9 cellular contexts compared by ENCODE assay signal in the genomic region with DNA sequence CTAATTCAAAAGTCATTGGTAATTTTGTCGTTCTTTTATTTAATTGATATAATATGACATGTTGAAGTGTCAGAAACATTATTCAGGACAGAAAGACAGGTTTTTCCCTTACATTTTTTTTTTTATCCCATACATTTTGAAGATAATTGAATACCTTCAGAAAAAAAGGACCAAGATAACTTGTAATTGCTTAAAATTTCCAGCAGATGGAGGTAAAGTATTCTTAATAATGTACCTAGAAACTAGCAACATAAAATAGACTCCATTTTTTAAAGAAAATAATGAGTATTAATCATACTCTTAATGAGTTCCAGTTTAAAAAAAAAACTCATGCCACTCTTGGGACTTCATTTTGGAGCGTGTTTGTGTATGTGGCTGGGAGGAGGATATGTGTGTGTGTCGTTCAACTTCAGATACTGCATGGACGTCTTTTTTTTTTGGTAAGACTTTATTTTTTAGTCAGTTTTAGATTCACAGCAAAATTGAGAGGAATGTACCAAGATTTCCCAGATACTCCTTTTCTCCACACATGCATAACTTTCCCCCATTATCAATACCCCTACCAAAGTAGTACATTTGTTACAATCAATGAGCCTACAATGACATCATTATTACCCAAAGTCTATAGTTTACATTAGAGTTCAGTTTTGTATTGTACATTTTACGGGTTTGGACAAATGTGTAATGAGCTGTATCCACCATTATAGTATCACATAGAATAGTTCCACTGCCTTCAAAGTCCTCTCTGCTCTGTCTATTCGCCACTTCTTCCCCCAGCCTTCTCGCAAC.
DNase-seq lines count a peak whose midpoint lies in the region; ATAC-seq and TF ChIP-seq lines count a peak whose summit lies in the region.
"Had no signal": no experiment of that assay in that cellular context is flagged by ENCODE, and none has a peak within 500 bp of the region (broad histone marks: within the 10 kb centered on the region; RNA-seq: fewer than 3 reads in every experiment).

No MANE protein-coding gene starts in this region.

- H3K27ac ChIP-seq in DND-41 (ENCODE audit: low read length) (no peak overlapping the region), IMR-90 (ENCODE audit: insufficient read depth, low read length) (no peak overlapping the region), hepatocyte (no peak overlapping the region), upper lobe of right lung (no peak overlapping the region)

- no peak overlapping the region for H4K8ac ChIP-seq in IMR-90 (ENCODE audit: low read depth in 2 of 2, low read length in 2 of 2)

- H3K9me3 ChIP-seq in DND-41 (ENCODE audit: insufficient read depth, low read length, severe bottlenecking) (no peaks in the 10 kb centered on the region), IMR-90 (ENCODE audit: control insufficient read depth, insufficient read depth, low read length) (no peaks in the 10 kb centered on the region), hepatocyte (ENCODE audit: low read depth) (no peaks in the 10 kb centered on the region), upper lobe of right lung (no peaks in the 10 kb centered on the region)

- H3K4me2 ChIP-seq in DND-41 (ENCODE audit: insufficient read depth, low read length) (no peak overlapping the region), IMR-90 (ENCODE audit: low read depth, low read length) (peak overlapping the region; percentile 82; the same call in 1 of the 2 replicates), hepatocyte (no peak overlapping the region)

- no peak overlapping the region for H3K4ac ChIP-seq in IMR-90 (ENCODE audit: low read depth, low read length)

- ATAC-seq in DND-41 (ENCODE audit: insufficient read depth, low read depth): 0 out of 3 replicates have a peak, but pooled peaks have one; percentile 31
- ATAC-seq in IMR-90 (ENCODE audit: low read depth): peak; percentile 67
- ATAC-seq in upper lobe of right lung: no peak
- no peak for ATAC-seq in HG02973 (IDR thresholded peaks at IDR 0.05; ENCODE audit: unreplicated experiment)

- no peak overlapping the region for H2BK20ac ChIP-seq in IMR-90 (ENCODE audit: low read depth, low read length)

- no peak overlapping the region for H4K5ac ChIP-seq in IMR-90 (ENCODE audit: low read depth, low read length)

- H3K79me2 ChIP-seq in DND-41 (ENCODE audit: insufficient read depth, low read length): no peaks in the 10 kb centered on the region
- no peaks in the 10 kb centered on the region for H3K79me2 ChIP-seq in hepatocyte

- peak; percentile 59 for TF ChIP-seq RAD21 in IMR-90 (IDR thresholded peaks at IDR 0.05; ENCODE audit: low read length)

- H4K20me1 ChIP-seq in DND-41 (ENCODE audit: insufficient read depth, low read length) (no peaks in the 10 kb centered on the region), IMR-90 (ENCODE audit: insufficient read depth, low read length) (no peaks in the 10 kb centered on the region), hepatocyte (ENCODE audit: insufficient read depth, poor library complexity, severe bottlenecking) (no peaks in the 10 kb centered on the region)

- no CpG with 5 or more reads among the region's 7 CpGs for WGBS in IMR-90 (ENCODE audit: extremely low coverage in 2 of 2, insufficient read length in 1 of 2), 2 experiments
- WGBS in hepatocyte (ENCODE audit: low lambda C conversion rate, missing lambda C conversion rate): 58% methylated on average over 7 of the region's 7 CpGs

- H3K9me2 ChIP-seq in hepatocyte (replicated peaks; ENCODE audit: insufficient read depth): no peaks in the 10 kb centered on the region

- no peaks in the 10 kb centered on the region for H3K9me1 ChIP-seq in IMR-90 (ENCODE audit: insufficient read depth, low read length)

- H3K4me3 ChIP-seq in DND-41 (ENCODE audit: low read depth in 1 of 2, low read length in 2 of 2) (no peak overlapping the region), IMR-90 (ENCODE audit: insufficient read depth, low read depth, low read length) (no peak overlapping the region), hepatocyte (no peak overlapping the region), upper lobe of right lung (no peak overlapping the region)

- intact Hi-C loops in IMR-90 (cut with micrococcal nuclease) (loop anchor here (1.0 to 5.0 kb wide), 6 partner anchors 102 to 916 kb away; no protein-coding TSS in a partner anchor), upper lobe of right lung (cut with DNase I) (no loop called here)

- dilution Hi-C loops in IMR-90 (cut with HindIII; ENCODE audit: low sequenced_read_pairs, unreplicated experiment): no loop called here

- no peak overlapping the region for H2AK9ac ChIP-seq in IMR-90 (replicated peaks; ENCODE audit: low read depth, low read length, poor library complexity)

- no peak overlapping the region for H3K56ac ChIP-seq in IMR-90 (ENCODE audit: extremely low read depth, insufficient read depth, low read length)

- H3K14ac ChIP-seq in IMR-90 (replicated peaks; ENCODE audit: low read depth, low read length): no peak overlapping the region

- H2AFZ ChIP-seq in DND-41 (ENCODE audit: low read depth, low read length) (no peak overlapping the region), IMR-90 (replicated peaks; ENCODE audit: low read length, poor library complexity) (no peak overlapping the region), hepatocyte (peak overlapping the region; percentile 16)

- TF ChIP-seq CTCF in DND-41 (IDR thresholded peaks at IDR 0.05; ENCODE audit: borderline replicate concordance, extremely low read depth, low read length, poor library complexity, severe bottlenecking) (peak; percentile 64), IMR-90 (conservative IDR thresholded peaks at IDR 0.05; ENCODE audit: low read depth, low read length) (peak; percentile 63), hepatocyte (IDR thresholded peaks at IDR 0.05; ENCODE audit: poor library complexity) (peak; percentile 64), upper lobe of right lung (IDR thresholded peaks at IDR 0.05) (peak; percentile 56)

- no peak overlapping the region for H3K9ac ChIP-seq in DND-41 (ENCODE audit: low read depth, low read length)
- H3K9ac ChIP-seq in IMR-90 (ENCODE audit: low read depth, low read length): no peak overlapping the region

- CTCF ChIA-PET in IMR-90 (lab: Yijun Ruan, JAX): no interaction called here

- no peak overlapping the region for H3K18ac ChIP-seq in IMR-90 (ENCODE audit: low read depth, low read length)

- H3K27me3 ChIP-seq in DND-41 (ENCODE audit: insufficient read depth, low read length, poor library complexity) (peaks cover 7% of the 10 kb centered on the region), IMR-90 (ENCODE audit: control insufficient read depth, insufficient read depth, low read length) (no peaks in the 10 kb centered on the region; the same call in 1 of the 2 replicates), hepatocyte (no peaks in the 10 kb centered on the region), upper lobe of right lung (peaks cover 5% of the 10 kb centered on the region)

- POLR2A ChIA-PET in IMR-90 (lab: Charles Lee; ENCODE audit: unreplicated experiment): no interaction called here

- H3K79me1 ChIP-seq in IMR-90 (ENCODE audit: low read depth in 1 of 2, low read length in 2 of 2): no peaks in the 10 kb centered on the region

- no peak overlapping the region for H2BK15ac ChIP-seq in IMR-90 (ENCODE audit: low read depth, low read length)

- H3K36me3 ChIP-seq in DND-41 (ENCODE audit: insufficient read depth, low read length) (no peaks in the 10 kb centered on the region), IMR-90 (ENCODE audit: control insufficient read depth, insufficient read depth, low read length) (no peaks in the 10 kb centered on the region), hepatocyte (replicated peaks; ENCODE audit: insufficient read depth, low read depth) (no peaks in the 10 kb centered on the region), upper lobe of right lung (no peaks in the 10 kb centered on the region)

- H2BK120ac ChIP-seq in IMR-90 (ENCODE audit: low read depth, low read length): no peak overlapping the region

- BruUV-seq in IMR-90 (replicated peaks; lab: Mats Ljungman, UMichigan): no TSS peak

- H4K91ac ChIP-seq in IMR-90 (ENCODE audit: insufficient read depth, low read depth, low read length): no peak overlapping the region

- no peak for TF ChIP-seq POLR2A in IMR-90 (IDR thresholded peaks at IDR 0.05; ENCODE audit: low read depth, low read length)

- in situ Hi-C loops in IMR-90 (cut with MboI; ENCODE audit: low sequenced_read_pairs): loop anchor here (5.0 kb wide), 1 partner anchor 256 kb away; a partner anchor contains a TSS

- no peak overlapping the region for H2AK5ac ChIP-seq in IMR-90 (ENCODE audit: low read depth, low read length)

- H3K4me1 ChIP-seq in DND-41 (ENCODE audit: insufficient read depth, low read length): no peaks in the 10 kb centered on the region
- no peaks in the 10 kb centered on the region for H3K4me1 ChIP-seq in IMR-90 (ENCODE audit: control insufficient read depth, insufficient read depth, low read length)
- H3K4me1 ChIP-seq in hepatocyte (ENCODE audit: insufficient read depth): no peaks in the 10 kb centered on the region
- H3K4me1 ChIP-seq in upper lobe of right lung: no peaks in the 10 kb centered on the region

- no peak overlapping the region for H3K23ac ChIP-seq in IMR-90 (ENCODE audit: low read depth, low read length)

- H2BK5ac ChIP-seq in IMR-90 (ENCODE audit: low read depth, low read length, poor library complexity, severe bottlenecking): no peak overlapping the region

- DNase-seq in DND-41: no peak
- DNase-seq in IMR-90: peak; percentile 28
- peak; percentile 45 for DNase-seq in SW480 (ENCODE audit: low spot score)
- DNase-seq in hepatocyte (ENCODE audit: low spot score): peak; percentile 17
- no peak for DNase-seq in upper lobe of right lung
- DNase-seq in amygdala (lab: John Stamatoyannopoulos, UW): no peak
- DNase-seq in activated CD8-positive, alpha-beta memory T cell treated with anti-CD3 and anti-CD28 coated beads, Interleukin-2, amount 50 U/mL, for 48 hours: no peak
- DNase-seq: left cardiac atrium had no signal

TF ChIP-seq in IMR-90, 13 proteins besides CTCF, POLR2A, EP300 and RAD21:
- TF ChIP-seq BHLHE40 (IDR thresholded peaks at IDR 0.05; ENCODE audit: low read depth, low read length) (no peak), RFX5 (IDR thresholded peaks at IDR 0.05; ENCODE audit: low read depth, low read length) (no peak), MAZ (IDR thresholded peaks at IDR 0.05; ENCODE audit: borderline replicate concordance, low read depth, low read length) (no peak), SMC3 (IDR thresholded peaks at IDR 0.05; ENCODE audit: low read depth, low read length) (peak; percentile 63)

Comparison
In these comparisons a context has a peak if more than half of its experiments do, and no peak if none do; other contexts are left out.
1. ATAC-seq: peak in DND-41 (single experiment) and IMR-90 (single experiment); none in upper lobe of right lung (single experiment) and HG02973 (single experiment).
2. DNase-seq: peak in IMR-90 (single experiment), SW480 (single experiment) and hepatocyte (single experiment); none in DND-41 (single experiment), upper lobe of right lung (single experiment), amygdala (0 of 56) and activated CD8-positive, alpha-beta memory T cell treated with anti-CD3 and anti-CD28 coated beads, Interleukin-2, amount 50 U/mL, for 48 hours (single experiment).
3. Peak in every context shown above with its lines, with median percentiles within 50 percentile points of each other: CTCF ChIP-seq.